14 cellular contexts compared by ENCODE assay signal in genomic region chr9:10443805-10444204, GRCh38.
A peak's percentile ranks its signal among the peaks of the same experiment; 100 is the strongest.
DNase-seq lines count a peak whose midpoint lies in the region; ATAC-seq and TF ChIP-seq lines count a peak whose summit lies in the region.
"Had no signal": no experiment of that assay in that cellular context is flagged by ENCODE, and none has a peak within 500 bp of the region (broad histone marks: within the 10 kb centered on the region; RNA-seq: fewer than 3 reads in every experiment).

No MANE protein-coding gene starts in this region.

- DNase-seq in DMS 273 (lab: John Stamatoyannopoulos, UW; ENCODE audit: unreplicated experiment), result peak; percentile 6
- DNase-seq in DMS 273 treated with DMSO at 0.1 percent for 48 hours (lab: John Stamatoyannopoulos, UW), result no peak
- DNase-seq in NCI-H446 treated with DMSO at 0.1 percent for 48 hours (lab: John Stamatoyannopoulos, UW), result peak; percentile 70
- DNase-seq in PC-3, result peak; percentile 19
- no peak for DNase-seq in CD8-positive, alpha-beta memory T cell
- DNase-seq in WTC11 (ENCODE audit: low spot score), result no peak
- no peak for DNase-seq in naive thymus-derived CD4-positive, alpha-beta T cell
- DNase-seq: CD8-positive, alpha-beta T cell; DMS79; GM23248 had no signal

- no peaks in the 10 kb centered on the region for H3F3A ChIP-seq in PC-3 (ENCODE audit: low read length, unreplicated experiment)

- H3K4me1 Mint-ChIP-seq in CD8-positive, alpha-beta memory T cell, result no peaks in the 10 kb centered on the region
- peaks cover 41% of the 10 kb centered on the region for H3K4me1 Mint-ChIP-seq in WTC11
- H3K4me1 Mint-ChIP-seq in naive thymus-derived CD4-positive, alpha-beta T cell, result no peaks in the 10 kb centered on the region
- H3K4me1 Mint-ChIP-seq: CD14-positive monocyte had no signal

- peaks cover 7 to 47% (median 14%) of the 10 kb centered on the region in 5 donors for H3K9me3 Mint-ChIP-seq in CD8-positive, alpha-beta memory T cell
- H3K9me3 Mint-ChIP-seq in WTC11, result no peaks in the 10 kb centered on the region; the same call in 1 of the 2 replicates
- H3K9me3 Mint-ChIP-seq in naive thymus-derived CD4-positive, alpha-beta T cell, result peaks cover 2 to 37% (median 12%) of the 10 kb centered on the region in 11 donors
- H3K9me3 Mint-ChIP-seq: IgD-negative memory B cell had no signal

- CTCF ChIA-PET in PC-3 (lab: Charles Lee), result no interaction called here
- CTCF ChIA-PET in CD8-positive, alpha-beta memory T cell (lab: Charles Lee), result no interaction called here
- CTCF ChIA-PET in WTC11 (lab: Charles Lee), result no interaction called here
- CTCF ChIA-PET in naive thymus-derived CD4-positive, alpha-beta T cell (lab: Charles Lee), result no interaction called here

- H4K20me1 ChIP-seq in PC-3 (ENCODE audit: low read length), result no peaks in the 10 kb centered on the region

- H3K79me2 ChIP-seq in PC-3 (ENCODE audit: low read length), result no peaks in the 10 kb centered on the region

- no TSS peak for BruUV-seq in PC-3 (replicated peaks; lab: Mats Ljungman, UMichigan)

- H3K27ac Mint-ChIP-seq in CD8-positive, alpha-beta memory T cell, result no peak overlapping the region
- H3K27ac Mint-ChIP-seq in WTC11, result no peak overlapping the region
- H3K27ac Mint-ChIP-seq in naive thymus-derived CD4-positive, alpha-beta T cell, result no peak overlapping the region
- H3K27ac Mint-ChIP-seq: CD14-positive monocyte; CD8-positive, alpha-beta T cell; IgD-negative memory B cell had no signal

- H3K4me3 Mint-ChIP-seq in CD8-positive, alpha-beta memory T cell, result no peak overlapping the region
- no peak overlapping the region for H3K4me3 Mint-ChIP-seq in WTC11
- H3K4me3 Mint-ChIP-seq in naive thymus-derived CD4-positive, alpha-beta T cell, result no peak overlapping the region
- H3K4me3 Mint-ChIP-seq: CD14-positive monocyte; CD8-positive, alpha-beta T cell; IgD-negative memory B cell had no signal

- H3K9ac ChIP-seq in PC-3 (ENCODE audit: low read length), result no peak overlapping the region
- H3K9ac ChIP-seq: GM23248 had no signal

- TF ChIP-seq CTCF in PC-3 (conservative IDR thresholded peaks at IDR 0.05; ENCODE audit: low read depth, low read length) (no peak), WTC11 (IDR thresholded peaks at IDR 0.05) (no peak)

- no peaks in the 10 kb centered on the region for H3K36me3 Mint-ChIP-seq in CD8-positive, alpha-beta memory T cell
- H3K36me3 Mint-ChIP-seq in WTC11, result no peaks in the 10 kb centered on the region
- no peaks in the 10 kb centered on the region for H3K36me3 Mint-ChIP-seq in naive thymus-derived CD4-positive, alpha-beta T cell
- H3K36me3 Mint-ChIP-seq: CD14-positive monocyte; CD8-positive, alpha-beta T cell; IgD-negative memory B cell had no signal

- POLR2A ChIA-PET in PC-3 (lab: Charles Lee; ENCODE audit: unreplicated experiment), result interaction anchor here (0.5 to 0.6 kb wide), 2 partner anchors 13 to 94 kb away, joined by 3 to 9 read pairs; no protein-coding TSS in a partner anchor
- POLR2A ChIA-PET in CD8-positive, alpha-beta memory T cell (lab: Charles Lee), result no interaction called here
- POLR2A ChIA-PET in WTC11 (lab: Charles Lee), result no interaction called here
- POLR2A ChIA-PET in naive thymus-derived CD4-positive, alpha-beta T cell (lab: Charles Lee), result no interaction called here

- H3K4me3 ChIP-seq in PC-3 (ENCODE audit: low read length), result no peak overlapping the region
- no peak overlapping the region for H3K4me3 ChIP-seq in CD8-positive, alpha-beta memory T cell (ENCODE audit: low read length)
- no peak overlapping the region for H3K4me3 ChIP-seq in naive thymus-derived CD4-positive, alpha-beta T cell (ENCODE audit: low read length)
- H3K4me3 ChIP-seq: GM23248 had no signal

- no peak overlapping the region for H3K27ac ChIP-seq in PC-3 (ENCODE audit: low read length)
- no peak overlapping the region for H3K27ac ChIP-seq in CD8-positive, alpha-beta memory T cell (ENCODE audit: low read depth, low read length)
- no peak overlapping the region for H3K27ac ChIP-seq in naive thymus-derived CD4-positive, alpha-beta T cell (ENCODE audit: low read depth, low read length)
- H3K27ac ChIP-seq: 22Rv1, GM23248 had no signal

- H3K9me3 ChIP-seq in PC-3 (ENCODE audit: low read length), result no peaks in the 10 kb centered on the region
- no peaks in the 10 kb centered on the region for H3K9me3 ChIP-seq in CD8-positive, alpha-beta memory T cell (ENCODE audit: low read length)
- H3K9me3 ChIP-seq in naive thymus-derived CD4-positive, alpha-beta T cell (ENCODE audit: control insufficient read depth in 2 of 3, low read length in 3 of 3), result peaks cover 0 to 4% (median 0%) of the 10 kb centered on the region in 3 experiments

- no peak overlapping the region for H3K4me2 ChIP-seq in PC-3 (ENCODE audit: low read length)

- no peaks in the 10 kb centered on the region for H3K27me3 Mint-ChIP-seq in CD8-positive, alpha-beta memory T cell
- H3K27me3 Mint-ChIP-seq in WTC11 (ENCODE audit: low read depth), result peaks cover 11% of the 10 kb centered on the region
- no peaks in the 10 kb centered on the region for H3K27me3 Mint-ChIP-seq in naive thymus-derived CD4-positive, alpha-beta T cell
- H3K27me3 Mint-ChIP-seq: IgD-negative memory B cell had no signal

- H3K36me3 ChIP-seq in PC-3 (ENCODE audit: low read depth, low read length), result no peaks in the 10 kb centered on the region
- no peaks in the 10 kb centered on the region for H3K36me3 ChIP-seq in CD8-positive, alpha-beta memory T cell (ENCODE audit: insufficient read depth, low read length)
- no peaks in the 10 kb centered on the region for H3K36me3 ChIP-seq in naive thymus-derived CD4-positive, alpha-beta T cell (ENCODE audit: control insufficient read depth in 2 of 3, insufficient read depth in 3 of 3, low read length in 3 of 3)

- H3K4me1 ChIP-seq in PC-3 (ENCODE audit: insufficient read depth, low read length), result no peaks in the 10 kb centered on the region
- no peaks in the 10 kb centered on the region for H3K4me1 ChIP-seq in CD8-positive, alpha-beta memory T cell (ENCODE audit: insufficient read depth, low read length)
- no peaks in the 10 kb centered on the region for H3K4me1 ChIP-seq in naive thymus-derived CD4-positive, alpha-beta T cell (ENCODE audit: control insufficient read depth in 2 of 2, insufficient read depth in 2 of 2, low read length in 2 of 2)

- H3K27me3 ChIP-seq in PC-3 (ENCODE audit: low read length), result no peaks in the 10 kb centered on the region
- no peaks in the 10 kb centered on the region for H3K27me3 ChIP-seq in CD8-positive, alpha-beta memory T cell (ENCODE audit: insufficient read depth, low read length, poor library complexity, severe bottlenecking)
- no peaks in the 10 kb centered on the region for H3K27me3 ChIP-seq in naive thymus-derived CD4-positive, alpha-beta T cell (ENCODE audit: control insufficient read depth in 2 of 2, insufficient read depth in 2 of 2, low read length in 2 of 2)

- H3K9me2 ChIP-seq in PC-3 (replicated peaks; ENCODE audit: low read length), result no peaks in the 10 kb centered on the region

- no peak overlapping the region for H2AFZ ChIP-seq in PC-3 (ENCODE audit: low read length)
- H2AFZ ChIP-seq: GM23248 had no signal

- ATAC-seq in PC-3 (peak; percentile 53), WTC11 (no peak)
- ATAC-seq in naive thymus-derived CD4-positive, alpha-beta T cell, result no peak
- ATAC-seq: CD8-positive, alpha-beta T cell; HCT116 had no signal

- intact Hi-C loops in PC-3 (cut with micrococcal nuclease), result no loop called here
- intact Hi-C loops in naive thymus-derived CD4-positive, alpha-beta T cell (cut with micrococcal nuclease), result no loop called here

TF ChIP-seq in WTC11, 78 proteins besides CTCF, POLR2A, EP300 and RAD21 (continues in another document):
- TF ChIP-seq TEAD4 (CRISPR knock-in tag; IDR thresholded peaks at IDR 0.05) (no peak), CBFB (CRISPR knock-in tag; IDR thresholded peaks at IDR 0.05; ENCODE audit: low read depth) (no peak), E2F4 (CRISPR knock-in tag; IDR thresholded peaks at IDR 0.05; ENCODE audit: borderline replicate concordance, low read depth) (no peak), STAT6 (CRISPR knock-in tag; conservative IDR thresholded peaks at IDR 0.05; ENCODE audit: low read depth) (no peak)

Comparison
In these comparisons a context has a peak if more than half of its experiments do, and no peak if none do; other contexts are left out.
1. DNase-seq: peak in DMS 273 (single experiment), NCI-H446 treated with DMSO at 0.1 percent for 48 hours (single experiment) and PC-3 (single experiment); none in DMS 273 treated with DMSO at 0.1 percent for 48 hours (single experiment), CD8-positive, alpha-beta memory T cell (0 of 5), WTC11 (single experiment) and naive thymus-derived CD4-positive, alpha-beta T cell (0 of 9).